ENCODE assay signal across 8 cellular contexts in genomic region chr12:107319536-107320030, GRCh38.
A peak's percentile ranks its signal among the peaks of the same experiment; 100 is the strongest.
DNase-seq lines count a peak whose midpoint lies in the region; ATAC-seq and TF ChIP-seq lines count a peak whose summit lies in the region.

No MANE protein-coding gene starts in this region.

- intact Hi-C loops in left lung (cut with DNase I): no loop called here

- H3K4me3 ChIP-seq in left lung (peak overlapping the region; percentile 33 to 47), upper lobe of left lung (peak overlapping the region in 3 of 4 donors; percentile 48 to 59 (median 55))

- H3K4me1 ChIP-seq in left lung: peaks cover 34 to 49% of the 10 kb centered on the region in 2 donors
- peaks cover 34 to 42% (median 36%) of the 10 kb centered on the region in 4 donors for H3K4me1 ChIP-seq in upper lobe of left lung

- no peaks in the 10 kb centered on the region for H3K36me3 ChIP-seq in left lung
- no peaks in the 10 kb centered on the region for H3K36me3 ChIP-seq in upper lobe of left lung

- WGBS in upper lobe of left lung, 2 donors: 0% methylated on average over 4 of the region's 60 CpGs; no CpG with 5 or more reads in 1 of the 2 donors

- no peak overlapping the region for H3K27ac ChIP-seq in left lung
- H3K27ac ChIP-seq in upper lobe of left lung: no peak overlapping the region

- peak in 4 of 6 experiments; percentile 22 to 69 (median 51) for DNase-seq in stimulated activated naive CD4-positive, alpha-beta T cell (lab: John Stamatoyannopoulos, UW)
- DNase-seq in stimulated activated naive CD4-positive, alpha-beta T cell treated with Interleukin-2 at 50 U/mL for 16 hours (lab: John Stamatoyannopoulos, UW): no peak
- DNase-seq in left lung (no peak), upper lobe of left lung (peak in 1 of 2 donors; percentile 64), NCI-H1092 (lab: John Stamatoyannopoulos, UW) (no peak), NCI-H226 (no peak)

- H3K27me3 ChIP-seq in left lung: peaks cover 38 to 94% of the 10 kb centered on the region in 2 donors
- H3K27me3 ChIP-seq in upper lobe of left lung: peaks cover 0 to 19% (median 8%) of the 10 kb centered on the region in 4 donors

- ATAC-seq in left lung: no peak
- ATAC-seq in upper lobe of left lung (ENCODE audit: low FRiP score in 2 of 2): no peak
- no peak for ATAC-seq in GM21717 (IDR thresholded peaks at IDR 0.05; ENCODE audit: unreplicated experiment)

- no peak for TF ChIP-seq EP300 in upper lobe of left lung (IDR thresholded peaks at IDR 0.05)

- H3K4me1 Mint-ChIP-seq in activated naive CD8-positive, alpha-beta T cell (ENCODE audit: low read depth): peaks cover 41% of the 10 kb centered on the region

- TF ChIP-seq POLR2A in upper lobe of left lung (IDR thresholded peaks at IDR 0.05): no peak

- H3K27ac Mint-ChIP-seq in activated naive CD8-positive, alpha-beta T cell: peak overlapping the region; percentile 97

- no peaks in the 10 kb centered on the region for H3K27me3 Mint-ChIP-seq in activated naive CD8-positive, alpha-beta T cell

- H3K9me3 ChIP-seq in left lung (no peaks in the 10 kb centered on the region), upper lobe of left lung (no peaks in the 10 kb centered on the region)

- no peak for TF ChIP-seq CTCF in left lung (IDR thresholded peaks at IDR 0.05)
- TF ChIP-seq CTCF in upper lobe of left lung (IDR thresholded peaks at IDR 0.05): no peak

- peak overlapping the region; percentile 95 for H3K4me3 Mint-ChIP-seq in activated naive CD8-positive, alpha-beta T cell

- no peaks in the 10 kb centered on the region for H3K36me3 Mint-ChIP-seq in activated naive CD8-positive, alpha-beta T cell

- H3K9me3 Mint-ChIP-seq in activated naive CD8-positive, alpha-beta T cell (ENCODE audit: low read depth): no peaks in the 10 kb centered on the region

Comparison
In these comparisons a context has a peak if more than half of its experiments do, and no peak if none do; other contexts are left out.
1. DNase-seq: peak in stimulated activated naive CD4-positive, alpha-beta T cell (4 of 6); none in stimulated activated naive CD4-positive, alpha-beta T cell treated with Interleukin-2 at 50 U/mL for 16 hours (single experiment), left lung (0 of 2), NCI-H1092 (single experiment) and NCI-H226 (single experiment).